8 cellular contexts compared by ENCODE assay signal in genomic region chr10:44310762-44311562, GRCh38.
DNase-seq lines count a peak whose midpoint lies in the region; ATAC-seq and TF ChIP-seq lines count a peak whose summit lies in the region.

No MANE protein-coding gene starts in this region.

- CTCF ChIA-PET in activated B cell treated with CpG ODN at 0.5 μM for 24 hours (lab: Charles Lee): no interaction called here

- no peaks in the 10 kb centered on the region for H3K36me3 Mint-ChIP-seq in activated B cell treated with CpG ODN at 0.5 μM for 24 hours (ENCODE audit: low read depth)

- H3K4me3 Mint-ChIP-seq in activated B cell treated with CpG ODN at 0.5 μM for 24 hours: peak overlapping the region; percentile 25

- peak; percentile 82 for DNase-seq in Caki2 (ENCODE audit: low read depth)
- peak; percentile 47 for DNase-seq in HT1080 (ENCODE audit: low read depth)
- DNase-seq in activated B cell treated with CpG ODN at 0.5 μM for 24 hours: peak; percentile 36
- DNase-seq in central memory CD4-positive, alpha-beta T cell: peak; percentile 48
- peak; percentile 79 for DNase-seq in kidney tubule cell (ENCODE audit: low spot score)
- DNase-seq in stimulated activated CD4-positive, alpha-beta T cell treated with anti-CD3 and anti-CD28 coated beads, Interleukin-1b, Interleukin-23, amount 100 ng/mL, for 4 hours (ENCODE audit: low read depth in 2 of 2): peak; percentile 21 to 55
- DNase-seq in NCI-H510A treated with DMSO at 0.1 percent for 48 hours (lab: John Stamatoyannopoulos, UW): no peak

- ATAC-seq in GM21360 (IDR thresholded peaks at IDR 0.05; ENCODE audit: unreplicated experiment) (peak; percentile 79), activated B cell treated with CpG ODN at 0.5 μM for 24 hours (ENCODE audit: low read depth) (peak; percentile 82)

- H3K4me1 Mint-ChIP-seq in activated B cell treated with CpG ODN at 0.5 μM for 24 hours: peaks cover 4% of the 10 kb centered on the region

- H3K27ac Mint-ChIP-seq in activated B cell treated with CpG ODN at 0.5 μM for 24 hours: no peak overlapping the region

- POLR2A ChIA-PET in activated B cell treated with CpG ODN at 0.5 μM for 24 hours (lab: Charles Lee): no interaction called here

- intact Hi-C loops in activated B cell treated with CpG ODN at 0.5 μM for 24 hours (cut with micrococcal nuclease): loop anchor here (10.0 kb wide), 1 partner anchor 626 kb away; no protein-coding TSS in a partner anchor

- H3K27me3 Mint-ChIP-seq in activated B cell treated with CpG ODN at 0.5 μM for 24 hours: peaks cover 13% of the 10 kb centered on the region

- in situ Hi-C loops in Caki2 (cut with HindIII; ENCODE audit: low pct_unique_long_range_greater_than_20kb, low sequenced_read_pairs): no loop called here

- TF ChIP-seq CTCF in activated B cell treated with CpG ODN at 0.5 μM for 24 hours (IDR thresholded peaks at IDR 0.05): no peak

- H3K9me3 Mint-ChIP-seq in activated B cell treated with CpG ODN at 0.5 μM for 24 hours: no peaks in the 10 kb centered on the region
